Comparison of ENCODE assay signal across 14 cellular contexts in the genomic region with DNA sequence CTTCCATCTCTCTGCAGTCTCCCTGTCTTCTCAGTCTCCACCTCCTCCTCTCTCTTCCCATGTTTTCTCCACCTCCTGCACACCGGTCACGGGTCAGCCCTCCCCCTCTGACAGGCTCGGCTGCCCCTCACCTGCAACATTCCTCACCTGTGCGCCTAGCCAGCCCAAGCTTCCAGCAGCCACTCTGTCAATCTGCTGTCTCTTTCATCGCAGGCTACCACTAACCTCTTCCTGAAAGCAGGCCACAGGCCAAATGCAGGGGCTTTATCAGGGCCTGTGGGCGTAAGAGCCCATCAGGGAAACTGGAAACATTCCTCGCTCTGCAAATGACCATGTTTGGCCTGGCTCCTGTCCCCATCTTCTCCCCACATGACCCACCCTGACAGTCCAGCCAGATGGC. TPM values are rescaled to one million over a fixed set of nuclear protein-coding genes. Genes with fewer than 3 reads are reported as not detected.
DNase-seq lines count a peak whose midpoint lies in the region; ATAC-seq and TF ChIP-seq lines count a peak whose summit lies in the region.
"Had no signal": no experiment of that assay in that cellular context is flagged by ENCODE, and none has a peak within 500 bp of the region (broad histone marks: within the 10 kb centered on the region; RNA-seq: fewer than 3 reads in every experiment).

No MANE protein-coding gene starts in this region.

- H3K23ac ChIP-seq in H9 (ENCODE audit: insufficient read length, low read depth, low read length) = no peak overlapping the region

- no peak overlapping the region for H3K4me3 ChIP-seq in lower lobe of right lung
- no peak overlapping the region for H3K4me3 ChIP-seq in stomach smooth muscle (ENCODE audit: low read length in 2 of 2)
- H3K4me3 ChIP-seq in foreskin fibroblast (ENCODE audit: low read depth in 1 of 2, low read length in 2 of 2) = no peak overlapping the region

- H4K8ac ChIP-seq in H9 (replicated peaks; ENCODE audit: insufficient read length, low read depth, low read length) = no peak overlapping the region

- H2BK120ac ChIP-seq in H9 (ENCODE audit: low read depth, low read length, poor library complexity, severe bottlenecking) = no peak overlapping the region

- peaks cover 0 to 2% (median 0%) of the 10 kb centered on the region in 3 experiments; a peak in 2 of 7 replicates for H3K36me3 Mint-ChIP-seq in H9 (ENCODE audit: insufficient read depth in 1 of 3, low read depth in 3 of 3)
- peaks cover 1% of the 10 kb centered on the region for H3K36me3 Mint-ChIP-seq in chondrocyte (ENCODE audit: low read depth)
- H3K36me3 Mint-ChIP-seq: CD8-positive, alpha-beta T cell had no signal

- no peak overlapping the region for H2AFZ ChIP-seq in H9 (ENCODE audit: low read length)

- WGBS in H9 (ENCODE audit: extremely low coverage, insufficient read length, low lambda C conversion rate) = no CpG with 5 or more reads among the region's 7 CpGs

- no peaks in the 10 kb centered on the region for H3K79me1 ChIP-seq in H9 (ENCODE audit: insufficient read depth, low read depth, low read length, poor library complexity, severe bottlenecking)

- H3K27ac Mint-ChIP-seq in H9 (peak overlapping the region in 2 of 3 experiments; percentile 29 to 31; a peak in 3 of 7 replicates), chondrocyte (ENCODE audit: unreplicated experiment) (peak overlapping the region; percentile 99)
- H3K27ac Mint-ChIP-seq: CD8-positive, alpha-beta T cell had no signal

- H2BK5ac ChIP-seq in H9 (ENCODE audit: insufficient read length, low read length) = no peak overlapping the region

- no peaks in the 10 kb centered on the region for H3K79me2 ChIP-seq in H9 (ENCODE audit: insufficient read depth, low read length)

- H3K4me1 Mint-ChIP-seq in H9 (peaks cover 49 to 56% of the 10 kb centered on the region in 2 experiments), chondrocyte (ENCODE audit: low read depth) (peaks cover 84% of the 10 kb centered on the region)

- H3K14ac ChIP-seq in H9 (ENCODE audit: insufficient read depth, low read length) = peak overlapping the region; percentile 26

- no peak for ATAC-seq in lower lobe of right lung
- no peak for ATAC-seq in GM21381 (IDR thresholded peaks at IDR 0.05; ENCODE audit: unreplicated experiment)
- ATAC-seq: activated CD4-positive, CD25-positive, alpha-beta regulatory T cell treated with anti-CD3 and anti-CD28 coated beads, Interleukin-2, amount 50 U/mL, for 24 hours; activated T-cell treated with anti-CD3 and anti-CD28 coated beads, Interleukin-2, amount 50 U/mL, for 4 hours; CD8-positive, alpha-beta T cell had no signal

- no peak overlapping the region for H2BK20ac ChIP-seq in H9 (ENCODE audit: low read depth, low read length, poor library complexity, severe bottlenecking)

- H3K4ac ChIP-seq in H9 (ENCODE audit: low read depth, low read length) = no peak overlapping the region

- TF ChIP-seq CTCF in H9 (conservative IDR thresholded peaks at IDR 0.05) (no peak), chondrocyte (IDR thresholded peaks at IDR 0.05) (no peak), lower lobe of right lung (IDR thresholded peaks at IDR 0.05) (no peak), foreskin fibroblast (IDR thresholded peaks at IDR 0.05; ENCODE audit: low read depth, low read length) (no peak)

- no peak overlapping the region for H2BK15ac ChIP-seq in H9 (ENCODE audit: low read depth, low read length)

- H3K9me3 Mint-ChIP-seq in H9 (peaks cover 3% of the 10 kb centered on the region in 2 experiments; a peak in 2 of 5 replicates), chondrocyte (ENCODE audit: low read depth) (no peaks in the 10 kb centered on the region)
- H3K9me3 Mint-ChIP-seq: activated T-cell treated with anti-CD3 and anti-CD28 coated beads, Interleukin-2, amount 50 U/mL, for 4 hours; CD8-positive, alpha-beta T cell had no signal

- H4K20me1 ChIP-seq in H9 (ENCODE audit: control insufficient read depth, insufficient read depth, insufficient read length) = no peaks in the 10 kb centered on the region

- H3K4me2 ChIP-seq in H9 (ENCODE audit: insufficient read depth, insufficient read length, low read length) = no peak overlapping the region

- no peak overlapping the region for H4K5ac ChIP-seq in H9 (ENCODE audit: insufficient read length, low read depth, low read length)

- peak overlapping the region; percentile 45 for H3K18ac ChIP-seq in H9 (ENCODE audit: insufficient read length, low read depth, low read length)

- H2BK12ac ChIP-seq in H9 (ENCODE audit: insufficient read length, low read depth, low read length) = no peak overlapping the region

- DNase-seq in H9 (peak; percentile 82), chondrocyte (ENCODE audit: low spot score) (no peak), lower lobe of right lung (no peak), foreskin fibroblast (no peak), pons (ENCODE audit: low spot score) (no peak)
- DNase-seq in activated CD4-positive, CD25-positive, alpha-beta regulatory T cell (lab: John Stamatoyannopoulos, UW) = no peak
- DNase-seq: activated T-cell treated with anti-CD3 and anti-CD28 coated beads, Interleukin-2, amount 50 U/mL, for 4 hours; CD8-positive, alpha-beta T cell; kidney glomerular epithelial cell; NCI-H2081 had no signal

- no peak overlapping the region for H3T11ph ChIP-seq in H9 (ENCODE audit: low read length)

- no peak overlapping the region for H4K91ac ChIP-seq in H9 (ENCODE audit: insufficient read length, low read depth, low read length)

- H3K4me3 Mint-ChIP-seq in H9 (no peak overlapping the region), chondrocyte (ENCODE audit: unreplicated experiment) (peak overlapping the region; percentile 23)
- H3K4me3 Mint-ChIP-seq: activated T-cell treated with anti-CD3 and anti-CD28 coated beads, Interleukin-2, amount 50 U/mL, for 4 hours; CD8-positive, alpha-beta T cell had no signal

- intact Hi-C loops in lower lobe of right lung (cut with DNase I) = no loop called here

- H3K9me3 ChIP-seq in H9 (ENCODE audit: control insufficient read depth, low read depth, low read length) = no peaks in the 10 kb centered on the region
- H3K9me3 ChIP-seq in lower lobe of right lung = no peaks in the 10 kb centered on the region
- H3K9me3 ChIP-seq in stomach smooth muscle (ENCODE audit: control insufficient read depth in 2 of 2, low read length in 2 of 2) = no peaks in the 10 kb centered on the region

- H3K27me3 ChIP-seq in H9 (ENCODE audit: insufficient read depth, low read length) = no peaks in the 10 kb centered on the region
- H3K27me3 ChIP-seq in lower lobe of right lung (ENCODE audit: low read depth) = no peaks in the 10 kb centered on the region
- H3K27me3 ChIP-seq in stomach smooth muscle (ENCODE audit: control insufficient read depth in 1 of 2, insufficient read depth in 2 of 2, low read length in 2 of 2) = no peaks in the 10 kb centered on the region

- H2AK5ac ChIP-seq in H9 (ENCODE audit: insufficient read length, low read length) = no peak overlapping the region

- H3K36me3 ChIP-seq in lower lobe of right lung (no peaks in the 10 kb centered on the region), stomach smooth muscle (ENCODE audit: control insufficient read depth in 2 of 2, insufficient read depth in 2 of 2, low read length in 2 of 2) (no peaks in the 10 kb centered on the region)

- no peak overlapping the region for H3K27ac ChIP-seq in H9 (ENCODE audit: insufficient read length, low read depth, low read length)
- peak overlapping the region; percentile 85 for H3K27ac ChIP-seq in lower lobe of right lung
- H3K27ac ChIP-seq in stomach smooth muscle (ENCODE audit: low read length) = peak overlapping the region; percentile 41

- peaks cover 6% of the 10 kb centered on the region for H3K27me3 Mint-ChIP-seq in H9 (ENCODE audit: low read depth)
- H3K27me3 Mint-ChIP-seq in chondrocyte (ENCODE audit: low read depth) = no peaks in the 10 kb centered on the region

- no peak overlapping the region for H3K56ac ChIP-seq in H9 (ENCODE audit: insufficient read length, low read depth, low read length)

- H3K23me2 ChIP-seq in H9 (ENCODE audit: insufficient read length, low read depth, low read length, poor library complexity, severe bottlenecking) = no peaks in the 10 kb centered on the region

- H3K9ac ChIP-seq in H9 (ENCODE audit: extremely low read depth, insufficient read length, low read length) (no peak overlapping the region), stomach smooth muscle (ENCODE audit: low read length in 2 of 2) (no peak overlapping the region)

- H3K4me1 ChIP-seq in H9 (ENCODE audit: insufficient read depth, low read length) = peaks cover 4% of the 10 kb centered on the region; the same call in 1 of the 2 replicates
- H3K4me1 ChIP-seq in lower lobe of right lung = peaks cover 95% of the 10 kb centered on the region
- peaks cover 47% of the 10 kb centered on the region for H3K4me1 ChIP-seq in stomach smooth muscle (ENCODE audit: control insufficient read depth, insufficient read depth, low read length)

RNA-seq across cellular contexts. Expression of gene CMKLR1, which starts 34.5 kb away (rescaled TPM):
- total RNA-seq in H9 (2021) (0.66 and 0.83 TPM in 2 replicates), chondrocyte (31.2 to 74.3 TPM (median 32.9 TPM) in 3 replicates), lower lobe of right lung (25.6 TPM)
- total RNA-seq: CD8-positive, alpha-beta T cell; SK-MEL-5 had no signal

Comparison
In these comparisons a context has a peak if more than half of its experiments do, and no peak if none do; other contexts are left out.
1. RNA of gene CMKLR1, which starts 34.5 kb away (total RNA-seq): 31.2 to 74.3 TPM in chondrocyte and 25.6 TPM in lower lobe of right lung (single experiment); 0.66 to 0.83 TPM in H9; every median in the first group is over 10 times any median in the second.